In genomic region chr18:79507076-79507545, GRCh38 we compare ENCODE assay signal across 7 cellular contexts.
DNase-seq lines count a peak whose midpoint lies in the region; ATAC-seq and TF ChIP-seq lines count a peak whose summit lies in the region.

No MANE protein-coding gene starts in this region.

- no peak overlapping the region for H2BK120ac ChIP-seq in mesenchymal stem cell (ENCODE audit: low read depth, low read length)

- H3K14ac ChIP-seq in mesenchymal stem cell (ENCODE audit: low read length in 2 of 2) = peak overlapping the region in 1 of 2 experiments; percentile 13

- H3K4ac ChIP-seq in mesenchymal stem cell (ENCODE audit: low read depth in 1 of 2, low read length in 2 of 2) = peak overlapping the region in 1 of 2 experiments; percentile 74

- H3K9me3 ChIP-seq in RWPE2 (ENCODE audit: severe bottlenecking) (no peaks in the 10 kb centered on the region), mesenchymal stem cell (ENCODE audit: control insufficient read depth, low read length) (no peaks in the 10 kb centered on the region), thymus (ENCODE audit: control insufficient read depth) (peaks cover 2% of the 10 kb centered on the region)

- peak overlapping the region in 1 of 2 experiments; percentile 30 for H3K18ac ChIP-seq in mesenchymal stem cell (ENCODE audit: low read depth in 1 of 2, low read length in 2 of 2)

- H3K9ac ChIP-seq in mesenchymal stem cell (ENCODE audit: low read length) = peak overlapping the region; percentile 82

- peak overlapping the region; percentile 75 for H4K8ac ChIP-seq in mesenchymal stem cell (ENCODE audit: low read length)

- no peak overlapping the region for H3K4me3 ChIP-seq in RWPE2 (ENCODE audit: severe bottlenecking)
- peak overlapping the region; percentile 8 to 73 (median 53) for H3K4me3 ChIP-seq in dorsolateral prefrontal cortex
- peak overlapping the region in 1 of 2 experiments; percentile 74 for H3K4me3 ChIP-seq in mesenchymal stem cell (ENCODE audit: insufficient read depth in 1 of 2, low read depth in 1 of 2, low read length in 2 of 2)
- H3K4me3 ChIP-seq in thymus (ENCODE audit: low read length) = peak overlapping the region; percentile 28

- peak; percentile 42 for DNase-seq in RWPE2 (ENCODE audit: low spot score)
- peak in 7 of 10 donors; percentile 32 to 68 (median 48) for DNase-seq in dorsolateral prefrontal cortex
- no peak for DNase-seq in mesenchymal stem cell
- no peak for DNase-seq in GOT3 (lab: John Stamatoyannopoulos, UW)

- no peak overlapping the region for H3K23ac ChIP-seq in mesenchymal stem cell (ENCODE audit: low read length in 2 of 2)

- H3K36me3 ChIP-seq in RWPE2 (ENCODE audit: low read depth) (no peaks in the 10 kb centered on the region), mesenchymal stem cell (ENCODE audit: control insufficient read depth in 1 of 2, insufficient read depth in 2 of 2, low read depth in 1 of 2, low read length in 2 of 2) (no peaks in the 10 kb centered on the region), thymus (ENCODE audit: control insufficient read depth, insufficient read depth) (peaks cover 10% of the 10 kb centered on the region)

- peak overlapping the region; percentile 36 for H4K91ac ChIP-seq in mesenchymal stem cell (ENCODE audit: low read length)

- H2BK15ac ChIP-seq in mesenchymal stem cell (ENCODE audit: low read depth, poor library complexity, severe bottlenecking) = no peak overlapping the region

- intact Hi-C loops in dorsolateral prefrontal cortex (cut with DNase I) = no loop called here

- H3K4me2 ChIP-seq in mesenchymal stem cell (ENCODE audit: low read length, poor library complexity, severe bottlenecking) = no peak overlapping the region

- no peak overlapping the region for H3K27ac ChIP-seq in RWPE2 (ENCODE audit: poor library complexity, severe bottlenecking)
- peak overlapping the region in 58 of 59 donors; percentile 21 to 92 (median 82) for H3K27ac ChIP-seq in dorsolateral prefrontal cortex
- no peak overlapping the region for H3K27ac ChIP-seq in mesenchymal stem cell (ENCODE audit: low read length, poor library complexity, severe bottlenecking)
- H3K27ac ChIP-seq in thymus (ENCODE audit: low read depth) = peak overlapping the region; percentile 55

- H2AK5ac ChIP-seq in mesenchymal stem cell (ENCODE audit: low read length, severe bottlenecking) = no peak overlapping the region

- H2BK5ac ChIP-seq in mesenchymal stem cell (ENCODE audit: low read depth, low read length, poor library complexity, severe bottlenecking) = no peak overlapping the region

- no peaks in the 10 kb centered on the region for H3K27me3 ChIP-seq in RWPE2 (ENCODE audit: insufficient read depth, poor library complexity, severe bottlenecking)
- peaks cover 0 to 7% (median 0%) of the 10 kb centered on the region in 45 donors for H3K27me3 ChIP-seq in dorsolateral prefrontal cortex
- peaks cover 10 to 36% of the 10 kb centered on the region in 2 experiments for H3K27me3 ChIP-seq in mesenchymal stem cell (ENCODE audit: control insufficient read depth in 1 of 2, insufficient read depth in 1 of 2, low read length in 2 of 2)
- H3K27me3 ChIP-seq in thymus (ENCODE audit: control insufficient read depth, insufficient read depth) = no peaks in the 10 kb centered on the region

- TF ChIP-seq CTCF in RWPE2 (IDR thresholded peaks at IDR 0.05; ENCODE audit: poor library complexity, severe bottlenecking) (no peak), dorsolateral prefrontal cortex (IDR thresholded peaks at IDR 0.05 in 54 of 56, conservative IDR thresholded peaks at IDR 0.05 in 2 of 56; ENCODE audit: low read depth in 1 of 56, partially characterized antibody in 56 of 56) (peak in 3 of 56 donors; percentile 2 to 12 (median 6))

- H3K4me1 ChIP-seq in RWPE2 (ENCODE audit: insufficient read depth, poor library complexity, severe bottlenecking) (no peaks in the 10 kb centered on the region), mesenchymal stem cell (ENCODE audit: control insufficient read depth, insufficient read depth, low read depth, low read length) (peaks cover 12% of the 10 kb centered on the region), thymus (ENCODE audit: control insufficient read depth, insufficient read depth, low read length) (peaks cover 24% of the 10 kb centered on the region)

- ATAC-seq in GM21390 (IDR thresholded peaks at IDR 0.05; ENCODE audit: unreplicated experiment) = peak; percentile 37
- ATAC-seq in RWPE2 (ENCODE audit: low read depth) = peak; percentile 27; the same call in 1 of the 3 replicates
- ATAC-seq in HG03280 (IDR thresholded peaks at IDR 0.05; ENCODE audit: unreplicated experiment) = no peak

- WGBS in mesenchymal stem cell = 86% methylated on average over 24 of the region's 24 CpGs
- 5% methylated on average over 24 of the region's 24 CpGs for WGBS in thymus

- H3K79me1 ChIP-seq in mesenchymal stem cell (replicated peaks; ENCODE audit: low read length, poor library complexity, severe bottlenecking) = no peaks in the 10 kb centered on the region

- H2AFZ ChIP-seq in mesenchymal stem cell (ENCODE audit: low read depth, low read length) = no peak overlapping the region

- H2BK12ac ChIP-seq in mesenchymal stem cell (ENCODE audit: low read length in 2 of 2) = no peak overlapping the region

Comparison
In these comparisons a context has a peak if more than half of its experiments do, and no peak if none do; other contexts are left out.
1. DNase-seq: peak in RWPE2 (single experiment) and dorsolateral prefrontal cortex (7 of 10); none in mesenchymal stem cell (single experiment) and GOT3 (single experiment).
2. H3K27ac ChIP-seq: peak in dorsolateral prefrontal cortex (58 of 59) and thymus (single experiment); none in RWPE2 (single experiment) and mesenchymal stem cell (single experiment).